ENCODE assay signal across 8 cellular contexts in genomic region chr9:85740821-85741111, GRCh38. TPM values are rescaled to one million over a fixed set of nuclear protein-coding genes. Genes with fewer than 3 reads are reported as not detected.
DNase-seq lines count a peak whose midpoint lies in the region; ATAC-seq, FAIRE-seq and TF ChIP-seq lines count a peak whose summit lies in the region.

No MANE protein-coding gene starts in this region.

- H2BK120ac ChIP-seq in H1 (replicated peaks; ENCODE audit: low read depth, low read length), result no peak overlapping the region

- H2BK5ac ChIP-seq in H1 (ENCODE audit: low read depth, low read length), result no peak overlapping the region

- DNase-seq in activated naive CD4-positive, alpha-beta T cell treated with anti-CD3 and anti-CD28 coated beads, Interleukin-2, amount 10 ng/mL, durations not matched to agents 7 days and 5 days, result no peak
- no peak for DNase-seq in activated naive CD4-positive, alpha-beta T cell treated with Interleukin-2 at 50 U/mL for 16 hours
- DNase-seq in SIG-M5 treated with dmso at 0.1 percent for 504 hours (lab: John Stamatoyannopoulos, UW; ENCODE audit: unreplicated experiment), result peak; percentile 93
- DNase-seq in H1 (ENCODE audit: low read depth in 1 of 2, low spot score in 2 of 2), result no peak
- DNase-seq in natural killer cell, result no peak
- no peak for DNase-seq in activated gamma-delta T cell (lab: John Stamatoyannopoulos, UW)
- DNase-seq in cerebellar nuclear complex (lab: John Stamatoyannopoulos, UW), result no peak
- no peak for DNase-seq in erythroblast (lab: John Stamatoyannopoulos, UW)

- WGBS in H1 (ENCODE audit: extremely low coverage in 1 of 2, insufficient coverage in 1 of 2, insufficient read length in 1 of 2, insufficient replicate concordance in 2 of 2, low coverage in 1 of 2, low lambda C conversion rate in 2 of 2, missing lambda C conversion rate in 1 of 2), 2 experiments, result 5% methylated on average over 9 of the region's 9 CpGs; no CpG with 5 or more reads in 1 of the 2 experiments

- peaks cover 0 to 14% (median 6%) of the 10 kb centered on the region in 4 experiments for H3K4me1 ChIP-seq in H1 (replicated peaks in 1 of 4; ENCODE audit: control insufficient read depth in 3 of 4, insufficient read depth in 4 of 4, low read length in 3 of 4)

- peak overlapping the region; percentile 76 to 78 for H3K4me2 ChIP-seq in H1 (ENCODE audit: insufficient read depth in 1 of 2, low read depth in 2 of 2, low read length in 2 of 2)

- H3K27ac Mint-ChIP-seq in activated naive CD4-positive, alpha-beta T cell treated with anti-CD3 and anti-CD28 coated beads, Interleukin-2, amount 10 ng/mL, durations not matched to agents 7 days and 5 days, result peak overlapping the region; percentile 95
- peak overlapping the region; percentile 91 to 94 for H3K27ac Mint-ChIP-seq in natural killer cell

- TF ChIP-seq POLR2A in H1 (IDR thresholded peaks at IDR 0.05; ENCODE audit: control extremely low read depth in 1 of 2, low read depth in 2 of 2, low read length in 2 of 2), result no peak
- no peak for TF ChIP-seq POLR2A in erythroblast (IDR thresholded peaks at IDR 0.05; ENCODE audit: low read length)

- no peaks in the 10 kb centered on the region for H3K9me3 Mint-ChIP-seq in activated naive CD4-positive, alpha-beta T cell treated with anti-CD3 and anti-CD28 coated beads, Interleukin-2, amount 10 ng/mL, durations not matched to agents 7 days and 5 days
- no peaks in the 10 kb centered on the region for H3K9me3 Mint-ChIP-seq in natural killer cell

- intact Hi-C loops in natural killer cell (cut with micrococcal nuclease), result loop anchor here (1.0 kb wide), 2 partner anchors 14 to 24 kb away; no protein-coding TSS in a partner anchor

- no peak for TF ChIP-seq EP300 in H1 (IDR thresholded peaks at IDR 0.05; ENCODE audit: borderline replicate concordance in 1 of 2, low read depth in 2 of 2, low read length in 2 of 2)

- H2AK5ac ChIP-seq in H1 (ENCODE audit: low read depth, low read length), result no peak overlapping the region

- H3K56ac ChIP-seq in H1 (replicated peaks; ENCODE audit: insufficient read length, low read depth, low read length), result no peak overlapping the region

- peak overlapping the region; percentile 65 to 90 (median 72) for H3K4me3 ChIP-seq in H1 (ENCODE audit: extremely low read depth in 1 of 4, insufficient read depth in 2 of 4, low read depth in 3 of 4, low read length in 4 of 4)

- POLR2A ChIA-PET in H1 (lab: Charles Lee; ENCODE audit: partially characterized antibody), result interaction anchor here (0.8 to 2.2 kb wide), 2 partner anchors 17 to 545 kb away, joined by 3 to 9 read pairs; no protein-coding TSS in a partner anchor

- H3K4ac ChIP-seq in H1 (replicated peaks; ENCODE audit: insufficient read length, low read depth, low read length), result no peak overlapping the region

- peaks cover 5 to 53% of the 10 kb centered on the region in 2 experiments for H3K79me2 ChIP-seq in H1 (ENCODE audit: control insufficient read depth in 1 of 2, insufficient read depth in 2 of 2, low read length in 2 of 2)

- no peak overlapping the region for H4K8ac ChIP-seq in H1 (ENCODE audit: extremely low read depth, insufficient read depth, low read length)

- peaks cover 5% of the 10 kb centered on the region; the same call in 1 of the 2 replicates for H3K23me2 ChIP-seq in H1 (ENCODE audit: low read depth, low read length)

- peaks cover 47% of the 10 kb centered on the region for H3K4me1 Mint-ChIP-seq in activated naive CD4-positive, alpha-beta T cell treated with anti-CD3 and anti-CD28 coated beads, Interleukin-2, amount 10 ng/mL, durations not matched to agents 7 days and 5 days
- peaks cover 63 to 68% of the 10 kb centered on the region in 2 donors for H3K4me1 Mint-ChIP-seq in natural killer cell

- no peak overlapping the region for H4K91ac ChIP-seq in H1 (replicated peaks; ENCODE audit: insufficient read length, low read length)

- H3K9me3 ChIP-seq in H1 (ENCODE audit: insufficient read depth in 2 of 2, low read depth in 1 of 2, low read length in 1 of 2), result no peaks in the 10 kb centered on the region

- peaks cover 5% of the 10 kb centered on the region for H3K36me3 Mint-ChIP-seq in activated naive CD4-positive, alpha-beta T cell treated with anti-CD3 and anti-CD28 coated beads, Interleukin-2, amount 10 ng/mL, durations not matched to agents 7 days and 5 days
- H3K36me3 Mint-ChIP-seq in natural killer cell, result no peaks in the 10 kb centered on the region

- no peak for TF ChIP-seq RAD21 in H1 (IDR thresholded peaks at IDR 0.05 in 1 of 2, conservative IDR thresholded peaks at IDR 0.05 in 1 of 2; ENCODE audit: low read depth in 2 of 2, low read length in 2 of 2)

- no peak overlapping the region for H2BK12ac ChIP-seq in H1 (ENCODE audit: low read depth, low read length)

- H3K27me3 ChIP-seq in H1 (replicated peaks in 1 of 4; ENCODE audit: control insufficient read depth in 3 of 4, extremely low read depth in 1 of 4, insufficient read depth in 3 of 4, low read length in 3 of 4), result no peaks in the 10 kb centered on the region

- H3K4me3 Mint-ChIP-seq in activated naive CD4-positive, alpha-beta T cell treated with anti-CD3 and anti-CD28 coated beads, Interleukin-2, amount 10 ng/mL, durations not matched to agents 7 days and 5 days, result peak overlapping the region; percentile 85
- peak overlapping the region; percentile 93 for H3K4me3 Mint-ChIP-seq in natural killer cell

- no peak overlapping the region for H3K14ac ChIP-seq in H1 (ENCODE audit: insufficient read length)

- H3K27me3 Mint-ChIP-seq in activated naive CD4-positive, alpha-beta T cell treated with anti-CD3 and anti-CD28 coated beads, Interleukin-2, amount 10 ng/mL, durations not matched to agents 7 days and 5 days, result peaks cover 10% of the 10 kb centered on the region
- no peaks in the 10 kb centered on the region for H3K27me3 Mint-ChIP-seq in natural killer cell (ENCODE audit: low read depth in 2 of 2)

- H3K23ac ChIP-seq in H1 (ENCODE audit: insufficient read length), result no peak overlapping the region

- 0 out of 2 replicates have a peak overlapping the region, but pooled peaks have one; percentile 31 for H2BK15ac ChIP-seq in H1 (ENCODE audit: low read length)

- no peak for ATAC-seq in natural killer cell

- H4K5ac ChIP-seq in H1 (ENCODE audit: insufficient read length, low read depth, low read length), result no peak overlapping the region

- H3K9ac ChIP-seq in H1 (replicated peaks in 1 of 4; ENCODE audit: extremely low read depth in 1 of 4, low read depth in 3 of 4, low read length in 3 of 4), result peak overlapping the region in 3 of 4 experiments; percentile 67 to 85 (median 79); a peak in 5 of 7 replicates

- H3K79me1 ChIP-seq in H1 (ENCODE audit: low read depth, low read length), result peaks cover 3% of the 10 kb centered on the region; the same call in 1 of the 2 replicates

- H4K20me1 ChIP-seq in H1 (replicated peaks in 1 of 2; ENCODE audit: control insufficient read depth in 1 of 2, insufficient read depth in 2 of 2, low read length in 2 of 2), result peaks cover 3 to 7% of the 10 kb centered on the region in 2 experiments

- H2BK20ac ChIP-seq in H1 (ENCODE audit: low read length), result no peak overlapping the region

- H3K18ac ChIP-seq in H1 (ENCODE audit: extremely low read depth, low read length), result no peak overlapping the region; the same call in 1 of the 2 replicates

- H2AFZ ChIP-seq in H1 (ENCODE audit: low read length), result no peak overlapping the region

- peak; percentile 48 for FAIRE-seq in H1 (lab: Jason Lieb, UNC)

- CTCF ChIA-PET in activated naive CD4-positive, alpha-beta T cell treated with anti-CD3 and anti-CD28 coated beads, Interleukin-2, amount 10 ng/mL, durations not matched to agents 7 days and 5 days (lab: Charles Lee), result interaction anchor here (0.6 kb wide), 1 partner anchor 20 kb away, joined by 3 read pairs; no protein-coding TSS in a partner anchor
- CTCF ChIA-PET in H1 (lab: Charles Lee; ENCODE audit: partially characterized antibody), result interaction anchor here (0.6 to 0.8 kb wide), 3 partner anchors 25 to 1377 kb away, joined by 3 read pairs; no protein-coding TSS in a partner anchor

- TF ChIP-seq CTCF in H1 (IDR thresholded peaks at IDR 0.05; ENCODE audit: control extremely low read depth in 1 of 3, insufficient read depth in 1 of 3, low read depth in 1 of 3, low read length in 3 of 3) (no peak), natural killer cell (IDR thresholded peaks at IDR 0.05) (no peak)

- H3K27ac ChIP-seq in H1 (ENCODE audit: low read depth, low read length), result no peak overlapping the region; the same call in 1 of the 2 replicates

- H3K36me3 ChIP-seq in H1 (ENCODE audit: control insufficient read depth in 2 of 4, insufficient read depth in 4 of 4, low read length in 3 of 4), result no peaks in the 10 kb centered on the region

TF ChIP-seq in H1, 55 proteins besides CTCF, POLR2A, EP300 and RAD21 (continues in another document):
- TF ChIP-seq MAX (IDR thresholded peaks at IDR 0.05), result no peak
- TF ChIP-seq BACH1 (IDR thresholded peaks at IDR 0.05; ENCODE audit: low read length), result no peak
- no peak for TF ChIP-seq SUZ12 (IDR thresholded peaks at IDR 0.05; ENCODE audit: low read length)
- TF ChIP-seq TAF7 (optimal IDR thresholded peaks at IDR 0.05; ENCODE audit: borderline replicate concordance, low read depth, low read length), result no peak
- no peak for TF ChIP-seq NANOG (IDR thresholded peaks at IDR 0.05; ENCODE audit: insufficient read depth, low read depth, low read length, poor library complexity, severe bottlenecking)
- no peak for TF ChIP-seq TAF1 (IDR thresholded peaks at IDR 0.05; ENCODE audit: low read depth, low read length)
- no peak for TF ChIP-seq NRF1 (IDR thresholded peaks at IDR 0.05; ENCODE audit: low read depth, low read length)
- TF ChIP-seq JUN (IDR thresholded peaks at IDR 0.05; ENCODE audit: low read depth, low read length), result no peak
- no peak for TF ChIP-seq GTF2F1 (IDR thresholded peaks at IDR 0.05; ENCODE audit: borderline replicate concordance, low read depth, low read length)
- no peak for TF ChIP-seq TEAD4 (IDR thresholded peaks at IDR 0.05; ENCODE audit: low read depth, low read length)
- no peak for TF ChIP-seq TCF12 (IDR thresholded peaks at IDR 0.05; ENCODE audit: low read depth, low read length)
- TF ChIP-seq JUND (IDR thresholded peaks at IDR 0.05; ENCODE audit: low read length), result no peak

RNA-seq across cellular contexts. Expression of gene AGTPBP1, which starts 1.0 kb away (rescaled TPM):
- 56.8 and 65.2 TPM in 2 replicates for total RNA-seq in H1 (2021; fragmentation: NEBNext Ultra II Directional; extraction: Animal tissue kit (Norgen Biotek cat#: 25700))
- polyA plus RNA-seq in H1 (2011; rRNA removed), result 10.0 and 13.4 TPM in 2 replicates
- polyA plus RNA-seq in H1 (2011; cell fraction: cytosol; rRNA removed), result 21.5 TPM
- polyA plus RNA-seq in H1 (2011; cell fraction: nucleus; rRNA removed), result 7.0 TPM
- polyA plus RNA-seq in H1 (2012, experiment 1 of 2), result 18.9 to 31.0 TPM (median 23.8 TPM) in 4 replicates
- polyA plus RNA-seq in H1 (2012, experiment 2 of 2), result 1.2 TPM
- polyA plus RNA-seq in H1 (2013, experiment 1 of 2), result 23.4 TPM
- polyA plus RNA-seq in H1 (2013, experiment 2 of 2), result 23.1 TPM
- polyA minus RNA-seq in H1 (2011; rRNA and poly(A)+ RNA removed), result 34.2 and 52.0 TPM in 2 replicates
- polyA minus RNA-seq in H1 (2011; cell fraction: cytosol; rRNA and poly(A)+ RNA removed), result 20.0 TPM
- polyA minus RNA-seq in H1 (2011; cell fraction: nucleus; rRNA and poly(A)+ RNA removed), result 41.8 TPM
- total RNA-seq in natural killer cell, result 100 to 1,000 TPM; 140 to 150 (median 140) TPM
